In the genomic region with DNA sequence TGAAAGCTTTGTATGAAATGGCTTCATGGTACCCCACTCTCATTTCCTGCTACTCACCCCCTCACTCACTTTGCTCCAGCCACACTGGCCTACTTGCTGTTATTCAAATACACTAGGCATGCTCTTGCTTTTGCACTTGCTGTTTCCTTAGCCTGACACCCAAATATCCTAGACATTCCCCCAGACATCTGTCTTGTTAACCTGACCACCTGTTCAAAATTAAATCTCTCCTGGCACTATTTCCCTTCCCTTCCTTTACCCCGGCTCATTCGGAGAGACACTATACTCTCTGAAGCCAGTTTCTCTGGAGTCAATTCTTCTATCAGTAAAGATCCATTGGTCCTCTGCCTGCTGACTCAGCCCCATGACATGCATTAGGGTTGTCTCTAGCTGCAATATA, we compare ENCODE assay signal across 22 cellular contexts.
DNase-seq lines count a peak whose midpoint lies in the region; TF ChIP-seq lines count a peak whose summit lies in the region.
"Had no signal": no experiment of that assay in that cellular context is flagged by ENCODE, and none has a peak within 500 bp of the region (broad histone marks: within the 10 kb centered on the region; RNA-seq: fewer than 3 reads in every experiment).

No MANE protein-coding gene starts in this region.

- H3K79me1 ChIP-seq in trophoblast cell (ENCODE audit: low read length): no peaks in the 10 kb centered on the region

- TF ChIP-seq EP300 in suprapubic skin (IDR thresholded peaks at IDR 0.05): no peak

- H2AFZ ChIP-seq in OCI-LY1 (ENCODE audit: low read length): no peak overlapping the region
- no peak overlapping the region for H2AFZ ChIP-seq in trophoblast cell (ENCODE audit: insufficient read depth, low read length, poor library complexity)

- H4K20me1 ChIP-seq in OCI-LY1 (ENCODE audit: insufficient read depth, low read length): no peaks in the 10 kb centered on the region
- H4K20me1 ChIP-seq: BLaER1 had no signal

- H3K9me3 ChIP-seq in OCI-LY1 (ENCODE audit: low read length) (no peaks in the 10 kb centered on the region), trophoblast cell (ENCODE audit: insufficient read depth, low read depth, low read length) (no peaks in the 10 kb centered on the region), suprapubic skin (no peaks in the 10 kb centered on the region)
- H3K9me3 ChIP-seq: BE2C, BLaER1 had no signal

- TF ChIP-seq CTCF in OCI-LY1 (IDR thresholded peaks at IDR 0.05; ENCODE audit: low read length) (no peak), suprapubic skin (IDR thresholded peaks at IDR 0.05) (no peak)

- H3K36me3 ChIP-seq in OCI-LY1 (ENCODE audit: insufficient read depth, low read length) (no peaks in the 10 kb centered on the region), trophoblast cell (ENCODE audit: control insufficient read depth in 1 of 2, insufficient read depth in 2 of 2, low read length in 2 of 2) (no peaks in the 10 kb centered on the region), suprapubic skin (no peaks in the 10 kb centered on the region)
- H3K36me3 ChIP-seq: BE2C, BLaER1 had no signal

- H3K14ac ChIP-seq in trophoblast cell (ENCODE audit: low read length): no peak overlapping the region

- no peaks in the 10 kb centered on the region for H3K9me2 ChIP-seq in OCI-LY1 (ENCODE audit: low read depth, low read length)

- no peak for TF ChIP-seq POLR2A in suprapubic skin (IDR thresholded peaks at IDR 0.05)

- no peak overlapping the region for H3K4me2 ChIP-seq in OCI-LY1 (ENCODE audit: low read length)
- no peak overlapping the region for H3K4me2 ChIP-seq in trophoblast cell (ENCODE audit: low read length)
- H3K4me2 ChIP-seq: BLaER1 had no signal

- WGBS in trophoblast cell (ENCODE audit: extremely low coverage, insufficient coverage, insufficient read length): no CpG with 5 or more reads among the region's 2 CpGs
- WGBS in suprapubic skin: 89% methylated on average over 2 of the region's 2 CpGs

- no peak overlapping the region for H2BK120ac ChIP-seq in trophoblast cell (ENCODE audit: insufficient read depth, low read length, poor library complexity)

- no peak overlapping the region for H4K91ac ChIP-seq in trophoblast cell (ENCODE audit: low read depth, low read length)

- H3K9ac ChIP-seq in OCI-LY1 (ENCODE audit: low read length) (no peak overlapping the region), trophoblast cell (ENCODE audit: low read length) (no peak overlapping the region)
- H3K9ac ChIP-seq: BLaER1 had no signal

- no peak overlapping the region for H4K12ac ChIP-seq in trophoblast cell (ENCODE audit: low read depth, low read length)

- no peak overlapping the region for H3K18ac ChIP-seq in trophoblast cell (ENCODE audit: low read length)

- H4K8ac ChIP-seq in trophoblast cell (ENCODE audit: low read depth, low read length): no peak overlapping the region

- no peak overlapping the region for H2BK5ac ChIP-seq in trophoblast cell (ENCODE audit: low read depth, low read length, poor library complexity)

- H2BK12ac ChIP-seq in trophoblast cell (ENCODE audit: low read length): no peak overlapping the region

- no peaks in the 10 kb centered on the region for H3K79me2 ChIP-seq in OCI-LY1 (ENCODE audit: insufficient read depth, low read length)
- no peaks in the 10 kb centered on the region for H3K79me2 ChIP-seq in trophoblast cell (ENCODE audit: control insufficient read depth, insufficient read depth, low read length, poor library complexity)

- H3K27ac ChIP-seq in OCI-LY1 (ENCODE audit: low read depth, low read length, poor library complexity, severe bottlenecking) (peak overlapping the region; percentile 43), trophoblast cell (ENCODE audit: low read depth, low read length) (no peak overlapping the region), suprapubic skin (no peak overlapping the region)
- H3K27ac ChIP-seq: BLaER1 had no signal

- no peak overlapping the region for H2AK5ac ChIP-seq in trophoblast cell (ENCODE audit: low read length)

- peaks cover 55% of the 10 kb centered on the region for H3K4me1 ChIP-seq in OCI-LY1 (ENCODE audit: insufficient read depth, low read length, severe bottlenecking)
- no peaks in the 10 kb centered on the region for H3K4me1 ChIP-seq in trophoblast cell (ENCODE audit: control insufficient read depth in 1 of 2, insufficient read depth in 2 of 2, low read length in 2 of 2)
- no peaks in the 10 kb centered on the region for H3K4me1 ChIP-seq in suprapubic skin
- H3K4me1 ChIP-seq: BE2C, BLaER1 had no signal

- no peaks in the 10 kb centered on the region for H3F3A ChIP-seq in OCI-LY1 (ENCODE audit: insufficient read depth, low read length)

- no peak overlapping the region for H3K4ac ChIP-seq in trophoblast cell (ENCODE audit: low read depth, low read length)

- H3K4me3 ChIP-seq in OCI-LY1 (ENCODE audit: low read depth, low read length, poor library complexity, severe bottlenecking): no peak overlapping the region
- H3K4me3 ChIP-seq in trophoblast cell (ENCODE audit: low read depth, low read length): no peak overlapping the region
- no peak overlapping the region for H3K4me3 ChIP-seq in suprapubic skin
- H3K4me3 ChIP-seq: BLaER1 had no signal

- no peaks in the 10 kb centered on the region for H3K27me3 ChIP-seq in OCI-LY1 (ENCODE audit: insufficient read depth, low read length)
- H3K27me3 ChIP-seq in trophoblast cell (ENCODE audit: insufficient read depth, low read length): no peaks in the 10 kb centered on the region
- H3K27me3 ChIP-seq in suprapubic skin: peaks cover 4% of the 10 kb centered on the region
- H3K27me3 ChIP-seq: BE2C, BLaER1 had no signal

- peak overlapping the region; percentile 2 for H3K23ac ChIP-seq in trophoblast cell (ENCODE audit: low read length)

- DNase-seq in NCI-H2171 treated with DMSO at 0.1 percent for 48 hours (lab: John Stamatoyannopoulos, UW) (peak; percentile 54), NCI-H2171 (lab: John Stamatoyannopoulos, UW) (no peak), cerebellar cortex (ENCODE audit: low spot score) (peak; percentile 55), trophoblast cell (no peak), LoVo (ENCODE audit: low spot score) (no peak), suprapubic skin (ENCODE audit: low spot score in 2 of 2) (no peak)
- no peak for DNase-seq in stimulated activated CD4-positive, alpha-beta T cell treated with anti-CD3 and anti-CD28 coated beads, Interleukin-4, amount 100 ng/mL, for 1 hour
- DNase-seq: 8988T; ACHN; BE2C; CD4-positive, alpha-beta memory T cell; CD4-positive, CD25-positive, alpha-beta regulatory T cell; CD8-positive, alpha-beta memory T cell; COR-L47; DMS153; DMS53; DMS79; DND-41; EL; GF-D8 had no signal

Comparison
In these comparisons a context has a peak if more than half of its experiments do, and no peak if none do; other contexts are left out.
1. DNase-seq: peak in NCI-H2171 treated with DMSO at 0.1 percent for 48 hours (single experiment) and cerebellar cortex (single experiment); none in NCI-H2171 (single experiment), trophoblast cell (0 of 2), LoVo (single experiment), suprapubic skin (0 of 2) and stimulated activated CD4-positive, alpha-beta T cell treated with anti-CD3 and anti-CD28 coated beads, Interleukin-4, amount 100 ng/mL, for 1 hour (single experiment).